In genomic region chr9:671997-672396, GRCh38 we compare ENCODE assay signal across 25 cellular contexts.
"Had no signal": no experiment of that assay in that cellular context is flagged by ENCODE, and none has a peak within 500 bp of the region (broad histone marks: within the 10 kb centered on the region; RNA-seq: fewer than 3 reads in every experiment).

No MANE protein-coding gene starts in this region.

- H3K27ac ChIP-seq: ascending aorta, body of pancreas, KMS-11, SJCRH30 had no signal

- H3K27me3 ChIP-seq: ascending aorta, body of pancreas, SJCRH30 had no signal

- H3K9me3 ChIP-seq: body of pancreas, SJCRH30 had no signal

- H3K36me3 ChIP-seq: ascending aorta, SJCRH30 had no signal

- H3K9ac ChIP-seq: KMS-11 had no signal

- DNase-seq: activated CD4-positive, alpha-beta T cell treated with anti-CD3 and anti-CD28 coated beads for 48 hours; activated CD4-positive, alpha-beta T cell treated with anti-CD3 and anti-CD28 coated beads, Interleukin-2, amount 50 U/mL, for 4 hours; activated CD4-positive, CD25-positive, alpha-beta regulatory T cell treated with anti-CD3 and anti-CD28 coated beads, Interleukin-2, amount 50 U/mL, for 72 hours; activated CD8-positive, alpha-beta memory T cell treated with anti-CD3 and anti-CD28 coated beads, Interleukin-2, amount 10 ng/mL, durations not matched to agents 7 days and 5 days; activated effector memory CD4-positive, alpha-beta T cell treated with Interleukin-2 at 50 U/mL for 16 hours; activated naive CD4-positive, alpha-beta T cell; activated T-cell treated with anti-CD3 and anti-CD28 coated beads, Interleukin-2, amount 50 U/mL, for 24 hours; amniotic stem cell; body of pancreas; NCI-H1092; NCI-H1930; NCI-H2107; NCI-H2171 treated with DMSO at 0.1 percent for 48 hours; NCI-H226; NCI-H526; NCI-H82; Right ventricle myocardium superior; SJCRH30 had no signal

- H3K4me2 ChIP-seq: KMS-11 had no signal

- H3K27me3 Mint-ChIP-seq: activated naive CD4-positive, alpha-beta T cell treated with anti-CD3 and anti-CD28 coated beads, Interleukin-2, amount 50 U/mL, for 24 hours had no signal

- H3K4me1 ChIP-seq: SJCRH30 had no signal

- H3K4me3 Mint-ChIP-seq: activated CD8-positive, alpha-beta memory T cell treated with anti-CD3 and anti-CD28 coated beads, Interleukin-2, amount 10 ng/mL, durations not matched to agents 7 days and 5 days; activated naive CD4-positive, alpha-beta T cell treated with anti-CD3 and anti-CD28 coated beads, Interleukin-2, amount 50 U/mL, for 24 hours; activated T-cell treated with anti-CD3 and anti-CD28 coated beads, Interleukin-2, amount 50 U/mL, for 24 hours; activated T-helper 1 cell treated with anti-CD3 and anti-CD28 coated beads, Interleukin-12 subunit alpha, Interleukin-12 subunit beta, Interleukin-2, Interleukin-4 antibody, amounts not matched to agents 30 ng/mL and 10 ng/mL and 1 ng/mL, durations not matched to agents 14 hours and 24 hours and 36 hours; T-helper 1 cell treated with Interleukin-12 subunit alpha and Interleukin-12 subunit beta and Interleukin-4 antibody, amounts not matched to agents 30 μg/mL and 1 μg/mL, for 36 hours; WTC11 had no signal

- ATAC-seq: activated CD8-positive, alpha-beta memory T cell treated with anti-CD3 and anti-CD28 coated beads, Interleukin-2, amount 10 ng/mL, durations not matched to agents 7 days and 5 days; body of pancreas; SK-N-SH treated with all-trans-retinoic acid at 6 μM for 48 hours; WTC11 had no signal

- H3K27ac Mint-ChIP-seq: activated CD8-positive, alpha-beta memory T cell treated with anti-CD3 and anti-CD28 coated beads, Interleukin-2, amount 10 ng/mL, durations not matched to agents 7 days and 5 days; activated naive CD4-positive, alpha-beta T cell treated with anti-CD3 and anti-CD28 coated beads, Interleukin-2, amount 50 U/mL, for 24 hours; activated T-cell treated with anti-CD3 and anti-CD28 coated beads, Interleukin-2, amount 50 U/mL, for 24 hours; activated T-helper 1 cell treated with anti-CD3 and anti-CD28 coated beads, Interleukin-12 subunit alpha, Interleukin-12 subunit beta, Interleukin-2, Interleukin-4 antibody, amounts not matched to agents 30 ng/mL and 10 ng/mL and 1 ng/mL, durations not matched to agents 14 hours and 24 hours and 36 hours; T-helper 1 cell treated with Interleukin-12 subunit alpha and Interleukin-12 subunit beta and Interleukin-4 antibody, amounts not matched to agents 30 μg/mL and 1 μg/mL, for 36 hours; WTC11 had no signal

- H3K4me3 ChIP-seq: ascending aorta, body of pancreas, SJCRH30 had no signal
